ENCODE assay signal across 19 cellular contexts in the genomic region with DNA sequence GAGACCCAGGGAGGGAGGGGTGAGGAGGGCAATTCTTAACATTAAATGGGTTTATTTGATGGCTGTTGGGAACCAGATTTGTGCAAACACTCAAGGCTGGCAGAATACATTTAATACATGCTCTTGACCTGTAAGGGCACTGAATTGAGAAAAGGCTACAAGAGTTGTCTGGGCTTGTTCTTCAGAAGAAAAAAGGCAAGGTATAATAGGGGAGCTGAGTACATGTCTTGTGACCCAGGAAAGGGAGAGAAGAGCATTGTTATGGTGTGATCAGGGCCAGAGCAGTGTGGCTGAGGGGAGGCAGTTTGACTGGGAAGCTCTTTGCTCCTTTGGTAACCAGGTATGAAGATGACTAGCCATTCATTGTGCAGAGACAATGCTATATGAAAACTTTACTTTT. TPM values are rescaled to one million over a fixed set of nuclear protein-coding genes. Genes with fewer than 3 reads are reported as not detected.
DNase-seq lines count a peak whose midpoint lies in the region; ATAC-seq and TF ChIP-seq lines count a peak whose summit lies in the region.
"Had no signal": no experiment of that assay in that cellular context is flagged by ENCODE, and none has a peak within 500 bp of the region (broad histone marks: within the 10 kb centered on the region; RNA-seq: fewer than 3 reads in every experiment).

No MANE protein-coding gene starts in this region.

- no peaks in the 10 kb centered on the region for H3K27me3 Mint-ChIP-seq in central memory CD8-positive, alpha-beta T cell

- no peak for TF ChIP-seq POLR2A in heart left ventricle (IDR thresholded peaks at IDR 0.05)

- ATAC-seq in left ventricle myocardium superior (peak; percentile 8), heart left ventricle (no peak), HG03442 (IDR thresholded peaks at IDR 0.05; ENCODE audit: unreplicated experiment) (no peak)
- ATAC-seq in central memory CD8-positive, alpha-beta T cell (replicated peaks; ENCODE audit: extremely low read depth, poor library complexity, severe bottlenecking) = no peak

- peak overlapping the region; percentile 85 for H2AFZ ChIP-seq in Loucy (ENCODE audit: low read length)
- H2AFZ ChIP-seq: hepatocyte had no signal

- peaks cover 39% of the 10 kb centered on the region for H3K4me1 Mint-ChIP-seq in central memory CD8-positive, alpha-beta T cell
- H3K4me1 Mint-ChIP-seq: neural crest cell had no signal

- H3K4me1 ChIP-seq in heart left ventricle (peaks cover 0 to 48% (median 8%) of the 10 kb centered on the region in 12 donors), Loucy (ENCODE audit: insufficient read depth, low read length, poor library complexity, severe bottlenecking) (peaks cover 50% of the 10 kb centered on the region)

- no peaks in the 10 kb centered on the region for H3K27me3 ChIP-seq in heart left ventricle
- H3K27me3 ChIP-seq in Loucy (ENCODE audit: insufficient read depth, low read length, poor library complexity, severe bottlenecking) = no peaks in the 10 kb centered on the region
- H3K27me3 ChIP-seq: hepatocyte, transverse colon had no signal

- in situ Hi-C loops in G401 (cut with HindIII; ENCODE audit: low sequenced_read_pairs) = no loop called here

- H3K9me2 ChIP-seq in Loucy (replicated peaks; ENCODE audit: low read depth, low read length) = no peaks in the 10 kb centered on the region

- no peaks in the 10 kb centered on the region for H3F3A ChIP-seq in Loucy (ENCODE audit: low read depth)

- peak overlapping the region in 1 of 12 donors; percentile 45 for H3K27ac ChIP-seq in heart left ventricle
- H3K27ac ChIP-seq: hepatocyte, KMS-11, SK-N-MC had no signal

- peaks cover 0 to 20% (median 0%) of the 10 kb centered on the region in 9 donors for H3K36me3 ChIP-seq in heart left ventricle
- no peaks in the 10 kb centered on the region for H3K36me3 ChIP-seq in Loucy (ENCODE audit: insufficient read depth, low read length)
- H3K36me3 ChIP-seq: transverse colon had no signal

- intact Hi-C loops in left ventricle myocardium superior (cut with micrococcal nuclease) (no loop called here), heart left ventricle (cut with DNase I) (loop anchor here in 1 of 10 donors (2.0 kb wide), 1 partner anchor 154 kb away; no protein-coding TSS in a partner anchor)

- no peaks in the 10 kb centered on the region for H3K79me2 ChIP-seq in Loucy (ENCODE audit: insufficient read depth, low read length)

- peak overlapping the region; percentile 64 for H3K4me3 Mint-ChIP-seq in central memory CD8-positive, alpha-beta T cell
- H3K4me3 Mint-ChIP-seq: neural crest cell had no signal

- H3K27ac Mint-ChIP-seq in central memory CD8-positive, alpha-beta T cell (ENCODE audit: low read depth) = peak overlapping the region; percentile 93

- no peaks in the 10 kb centered on the region for H3K36me3 Mint-ChIP-seq in central memory CD8-positive, alpha-beta T cell (ENCODE audit: insufficient read depth)

- H3K4me2 ChIP-seq in Loucy (ENCODE audit: low read depth, low read length, poor library complexity, severe bottlenecking) = peak overlapping the region; percentile 97
- H3K4me2 ChIP-seq: hepatocyte had no signal

- H3K9me3 ChIP-seq in heart left ventricle (no peaks in the 10 kb centered on the region), Loucy (ENCODE audit: insufficient read depth, low read depth, low read length) (no peaks in the 10 kb centered on the region)
- H3K9me3 ChIP-seq: transverse colon had no signal

- DNase-seq in left ventricle myocardium superior = no peak
- DNase-seq in heart left ventricle = no peak
- no peak for DNase-seq in central memory CD8-positive, alpha-beta T cell (ENCODE audit: low spot score in 2 of 2)
- DNase-seq in retina = no peak
- DNase-seq in G401 (ENCODE audit: low spot score) = no peak
- DNase-seq: central memory CD4-positive, alpha-beta T cell; effector CD8-positive, alpha-beta T cell; NCI-H1436; NCI-H526 treated with DMSO at 0.1 percent for 48 hours; stimulated activated CD4-positive, alpha-beta T cell treated with anti-CD3 and anti-CD28 coated beads, Interleukin-12 subunit alpha, Interleukin-12 subunit beta, amount 100 ng/mL, for 4 hours; stimulated activated naive CD4-positive, alpha-beta T cell treated with Interleukin-2 at 50 U/mL for 16 hours; transverse colon had no signal

- no peaks in the 10 kb centered on the region for H4K20me1 ChIP-seq in Loucy (ENCODE audit: insufficient read depth, low read length, poor library complexity, severe bottlenecking)

- no peak for TF ChIP-seq CTCF in heart left ventricle (IDR thresholded peaks at IDR 0.05)
- TF ChIP-seq CTCF in Loucy (conservative IDR thresholded peaks at IDR 0.05; ENCODE audit: low read length) = no peak

- H3K4me3 ChIP-seq in heart left ventricle (no peak overlapping the region), Loucy (ENCODE audit: low read length, poor library complexity, severe bottlenecking) (no peak overlapping the region)
- H3K4me3 ChIP-seq: hepatocyte, SK-N-MC, transverse colon had no signal

- H3K9ac ChIP-seq in Loucy (ENCODE audit: low read depth, low read length, poor library complexity, severe bottlenecking) = peak overlapping the region; percentile 53
- H3K9ac ChIP-seq: KMS-11 had no signal

- no peaks in the 10 kb centered on the region for H3K9me3 Mint-ChIP-seq in central memory CD8-positive, alpha-beta T cell
- H3K9me3 Mint-ChIP-seq: activated T-helper 1 cell treated with anti-CD3 and anti-CD28 coated beads, Interleukin-12 subunit alpha, Interleukin-12 subunit beta, Interleukin-2, Interleukin-4 antibody, amounts not matched to agents 30 ng/mL and 10 ng/mL and 1 ng/mL, durations not matched to agents 14 hours and 24 hours and 36 hours; neural crest cell had no signal

RNA-seq across cellular contexts. Expression of gene KLHL31, which starts 18.9 kb away (rescaled TPM):
- total RNA-seq in left ventricle myocardium superior = 328 TPM
- 100 to 1,000 TPM; 148 to 405 (median 299) TPM for total RNA-seq in heart left ventricle
- 100 to 1,000 TPM in 1 of 2 donors, 10 to 100 TPM in 1; 70.8 to 125 TPM for polyA plus RNA-seq in heart left ventricle
- not detected in 2 replicates for total RNA-seq in G401 (2014; rRNA removed; shearing (Covaris generic))

Comparison
In these comparisons a context has a peak if more than half of its experiments do, and no peak if none do; other contexts are left out.
1. RNA of gene KLHL31, which starts 18.9 kb away (total RNA-seq): 328 TPM in left ventricle myocardium superior (single experiment) and 148 to 405 TPM in heart left ventricle; not detected in G401; every median in the first group is over 100 times any median in the second.